9 cellular contexts compared by ENCODE assay signal in genomic region chr18:37578886-37579513, GRCh38. TPM values are rescaled to one million over a fixed set of nuclear protein-coding genes. Genes with fewer than 3 reads are reported as not detected.
DNase-seq lines count a peak whose midpoint lies in the region; ATAC-seq and TF ChIP-seq lines count a peak whose summit lies in the region.
"Had no signal": no experiment of that assay in that cellular context is flagged by ENCODE, and none has a peak within 500 bp of the region (broad histone marks: within the 10 kb centered on the region; RNA-seq: fewer than 3 reads in every experiment).

No MANE protein-coding gene starts in this region.

- DNase-seq in NCI-H82 (lab: John Stamatoyannopoulos, UW) (peak; percentile 45), NCI-H82 treated with DMSO at 0.1 percent for 48 hours (lab: John Stamatoyannopoulos, UW; ENCODE audit: unreplicated experiment) (no peak), PC-3 (peak; percentile 2), hepatic stellate cell (ENCODE audit: low spot score) (peak; percentile 26), activated gamma-delta T cell (lab: John Stamatoyannopoulos, UW) (no peak), tibial artery (no peak), posterior vena cava (ENCODE audit: low spot score) (no peak)

- no peak overlapping the region for H3K9ac ChIP-seq in PC-3 (ENCODE audit: low read length)

- no peak overlapping the region for H3K4me3 ChIP-seq in PC-3 (ENCODE audit: low read length)
- no peak overlapping the region for H3K4me3 ChIP-seq in tibial artery

- no peaks in the 10 kb centered on the region for H4K20me1 ChIP-seq in PC-3 (ENCODE audit: low read length)

- no peaks in the 10 kb centered on the region for H3K4me1 ChIP-seq in PC-3 (ENCODE audit: insufficient read depth, low read length)
- H3K4me1 ChIP-seq in tibial artery = no peaks in the 10 kb centered on the region

- H3K9me3 ChIP-seq in PC-3 (ENCODE audit: low read length) = no peaks in the 10 kb centered on the region
- H3K9me3 ChIP-seq in tibial artery = no peaks in the 10 kb centered on the region

- H3K9me2 ChIP-seq in PC-3 (replicated peaks; ENCODE audit: low read length) = no peaks in the 10 kb centered on the region

- intact Hi-C loops in PC-3 (cut with micrococcal nuclease) = no loop called here
- intact Hi-C loops in tibial artery (cut with DNase I; ENCODE audit: low total_unique reads) = no loop called here
- intact Hi-C loops in posterior vena cava (cut with DNase I) = no loop called here

- CTCF ChIA-PET in PC-3 (lab: Charles Lee) = no interaction called here

- H3K27me3 ChIP-seq in PC-3 (ENCODE audit: low read length) (no peaks in the 10 kb centered on the region), tibial artery (peaks cover 0 to 31% of the 10 kb centered on the region in 2 donors)

- TF ChIP-seq CTCF in PC-3 (conservative IDR thresholded peaks at IDR 0.05; ENCODE audit: low read depth, low read length) (peak; percentile 43; the same call in 1 of the 2 replicates), tibial artery (IDR thresholded peaks at IDR 0.05) (peak in 1 of 2 experiments; percentile 27)

- H3F3A ChIP-seq in PC-3 (ENCODE audit: low read length, unreplicated experiment) = no peaks in the 10 kb centered on the region

- BruUV-seq in PC-3 (replicated peaks; lab: Mats Ljungman, UMichigan) = no TSS peak

- H3K4me2 ChIP-seq in PC-3 (ENCODE audit: low read length) = no peak overlapping the region

- H3K27ac ChIP-seq in PC-3 (ENCODE audit: low read length) = no peak overlapping the region
- no peak overlapping the region for H3K27ac ChIP-seq in tibial artery

- no peaks in the 10 kb centered on the region for H3K36me3 ChIP-seq in PC-3 (ENCODE audit: low read depth, low read length)
- H3K36me3 ChIP-seq in tibial artery = no peaks in the 10 kb centered on the region

- H3K79me2 ChIP-seq in PC-3 (ENCODE audit: low read length) = no peaks in the 10 kb centered on the region

- POLR2A ChIA-PET in PC-3 (lab: Charles Lee; ENCODE audit: unreplicated experiment) = no interaction called here

- H2AFZ ChIP-seq in PC-3 (ENCODE audit: low read length) = no peak overlapping the region

- ATAC-seq in HG02885 (IDR thresholded peaks at IDR 0.05; ENCODE audit: poor library complexity, unreplicated experiment) (peak; percentile 50), PC-3 (no peak; the same call in 1 of the 2 replicates)

RNA-seq across cellular contexts. Expression of gene CELF4, which starts 13.4 kb away (rescaled TPM):
- total RNA-seq in PC-3 (2014; rRNA removed) = 0.40 TPM in 1 of 2 replicates, not detected in the other
- total RNA-seq in posterior vena cava = not detected
- total RNA-seq: mononuclear cell had no signal

Comparison
In these comparisons a context has a peak if more than half of its experiments do, and no peak if none do; other contexts are left out.
1. DNase-seq: peak in NCI-H82 (single experiment), PC-3 (single experiment) and hepatic stellate cell (single experiment); none in NCI-H82 treated with DMSO at 0.1 percent for 48 hours (single experiment), activated gamma-delta T cell (single experiment), tibial artery (0 of 2) and posterior vena cava (single experiment).